Comparison of ENCODE assay signal across 11 cellular contexts in genomic region chr9:78568774-78569173, GRCh38.
"Had no signal": no experiment of that assay in that cellular context is flagged by ENCODE, and none has a peak within 500 bp of the region (broad histone marks: within the 10 kb centered on the region; RNA-seq: fewer than 3 reads in every experiment).

No MANE protein-coding gene starts in this region.

- H2AFZ ChIP-seq: GM23248, GM23338 had no signal

- H3K9ac ChIP-seq: GM23248 had no signal

- ATAC-seq: GM23338, HCT116 had no signal

- H3K36me3 ChIP-seq: HAP-1 had no signal

- H3K27ac ChIP-seq: GM23248 had no signal

- H3K4me2 ChIP-seq: GM23338 had no signal

- DNase-seq: GM23248, GOT3, H7, H9, HCEC 1CT, HFFc6 had no signal

- FAIRE-seq: H1, H54 had no signal

- H3K9me3 ChIP-seq: HAP-1 had no signal

- H3K4me3 ChIP-seq: GM23248, GM23338, HAP-1 had no signal
